In genomic region chr11:123525072-123525471, GRCh38 we compare ENCODE assay signal across 1 cellular context.
TF ChIP-seq lines count a peak whose summit lies in the region.

No MANE protein-coding gene starts in this region.

TF ChIP-seq in IMR-90, 13 proteins besides CTCF, POLR2A, EP300 and RAD21:
- TF ChIP-seq NFE2L2 (IDR thresholded peaks at IDR 0.05; ENCODE audit: low read depth, low read length) (no peak), BHLHE40 (IDR thresholded peaks at IDR 0.05; ENCODE audit: low read depth, low read length) (no peak), RFX5 (IDR thresholded peaks at IDR 0.05; ENCODE audit: low read depth, low read length) (no peak), CHD1 (IDR thresholded peaks at IDR 0.05; ENCODE audit: low read depth, low read length) (no peak), MXI1 (IDR thresholded peaks at IDR 0.05; ENCODE audit: borderline replicate concordance, low read depth, low read length) (no peak), SMC3 (IDR thresholded peaks at IDR 0.05; ENCODE audit: low read depth, low read length) (no peak), MAFK (IDR thresholded peaks at IDR 0.05; ENCODE audit: low read depth, low read length) (no peak), FOS (IDR thresholded peaks at IDR 0.05; ENCODE audit: low read depth, low read length) (no peak), CEBPB (IDR thresholded peaks at IDR 0.05; ENCODE audit: low read depth, low read length) (no peak), ELK1 (IDR thresholded peaks at IDR 0.05; ENCODE audit: borderline replicate concordance, low read depth, low read length) (no peak), RCOR1 (IDR thresholded peaks at IDR 0.05; ENCODE audit: insufficient replicate concordance, low read length) (no peak), MAZ (IDR thresholded peaks at IDR 0.05; ENCODE audit: borderline replicate concordance, low read depth, low read length) (no peak)
- TF ChIP-seq, protein P1, sequence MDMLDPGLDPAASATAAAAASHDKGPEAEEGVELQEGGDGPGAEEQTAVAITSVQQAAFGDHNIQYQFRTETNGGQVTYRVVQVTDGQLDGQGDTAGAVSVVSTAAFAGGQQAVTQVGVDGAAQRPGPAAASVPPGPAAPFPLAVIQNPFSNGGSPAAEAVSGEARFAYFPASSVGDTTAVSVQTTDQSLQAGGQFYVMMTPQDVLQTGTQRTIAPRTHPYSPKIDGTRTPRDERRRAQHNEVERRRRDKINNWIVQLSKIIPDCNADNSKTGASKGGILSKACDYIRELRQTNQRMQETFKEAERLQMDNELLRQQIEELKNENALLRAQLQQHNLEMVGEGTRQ (IDR thresholded peaks at IDR 0.05; ENCODE audit: low read depth, low read length), result no peak
